Comparison of ENCODE assay signal across 7 cellular contexts in genomic region chr22:50206599-50206998, GRCh38. TPM values are rescaled to one million over a fixed set of nuclear protein-coding genes. Genes with fewer than 3 reads are reported as not detected.
DNase-seq lines count a peak whose midpoint lies in the region; ATAC-seq and TF ChIP-seq lines count a peak whose summit lies in the region.
"Had no signal": no experiment of that assay in that cellular context is flagged by ENCODE, and none has a peak within 500 bp of the region (broad histone marks: within the 10 kb centered on the region; RNA-seq: fewer than 3 reads in every experiment).

No MANE protein-coding gene starts in this region.

- TF ChIP-seq POLR2A in upper lobe of left lung (IDR thresholded peaks at IDR 0.05), result no peak

- no peak overlapping the region for H3K4me3 Mint-ChIP-seq in activated T-cell treated with anti-CD3 and anti-CD28 coated beads, Interleukin-2, amount 50 U/mL, for 24 hours

- H3K4me1 Mint-ChIP-seq in activated T-cell treated with anti-CD3 and anti-CD28 coated beads, Interleukin-2, amount 50 U/mL, for 24 hours (ENCODE audit: low read depth), result peaks cover 38% of the 10 kb centered on the region

- peak; percentile 22 to 77 for ATAC-seq in upper lobe of left lung (ENCODE audit: low FRiP score in 2 of 2)
- ATAC-seq in HG03457 (IDR thresholded peaks at IDR 0.05; ENCODE audit: unreplicated experiment), result no peak

- TF ChIP-seq EP300 in upper lobe of left lung (IDR thresholded peaks at IDR 0.05), result no peak

- peaks cover 24 to 63% (median 30%) of the 10 kb centered on the region in 4 donors for H3K4me1 ChIP-seq in upper lobe of left lung

- peak overlapping the region; percentile 44 for H3K27ac Mint-ChIP-seq in activated T-cell treated with anti-CD3 and anti-CD28 coated beads, Interleukin-2, amount 50 U/mL, for 24 hours

- H3K9me3 ChIP-seq in upper lobe of left lung, result no peaks in the 10 kb centered on the region

- peaks cover 80% of the 10 kb centered on the region for H3K36me3 Mint-ChIP-seq in activated T-cell treated with anti-CD3 and anti-CD28 coated beads, Interleukin-2, amount 50 U/mL, for 24 hours (ENCODE audit: low read depth)

- WGBS in upper lobe of left lung, 2 donors, result 41% methylated on average over 10 of the region's 10 CpGs; no CpG with 5 or more reads in 1 of the 2 donors

- H3K9me3 Mint-ChIP-seq in activated T-cell treated with anti-CD3 and anti-CD28 coated beads, Interleukin-2, amount 50 U/mL, for 24 hours, result no peaks in the 10 kb centered on the region

- peak in 5 of 6 experiments; percentile 25 to 70 (median 41) for TF ChIP-seq CTCF in upper lobe of left lung (IDR thresholded peaks at IDR 0.05)

- no peak overlapping the region for H3K4me3 ChIP-seq in upper lobe of left lung

- H3K36me3 ChIP-seq in upper lobe of left lung, result peaks cover 7 to 55% (median 42%) of the 10 kb centered on the region in 4 donors

- no peaks in the 10 kb centered on the region for H3K27me3 Mint-ChIP-seq in activated T-cell treated with anti-CD3 and anti-CD28 coated beads, Interleukin-2, amount 50 U/mL, for 24 hours

- peak; percentile 37 for DNase-seq in activated T-cell treated with anti-CD3 and anti-CD28 coated beads, Interleukin-2, amount 50 U/mL, for 24 hours
- no peak for DNase-seq in activated T-cell treated with anti-CD3 and anti-CD28 coated beads, Interleukin-2, amount 50 U/mL, for 1 hour
- peak; percentile 20 for DNase-seq in fibroblast of peridontal ligament (ENCODE audit: extremely low read depth)
- peak; percentile 82 to 89 for DNase-seq in upper lobe of left lung
- no peak for DNase-seq in effector CD8-positive, alpha-beta T cell (lab: John Stamatoyannopoulos, UW)
- DNase-seq: NCI-H446 had no signal

- H3K27me3 ChIP-seq in upper lobe of left lung, result no peaks in the 10 kb centered on the region

- peak overlapping the region in 1 of 4 donors; percentile 21 for H3K27ac ChIP-seq in upper lobe of left lung

RNA-seq across cellular contexts. Expression of gene SELENOO, which starts 5.8 kb away (rescaled TPM):
- total RNA-seq in upper lobe of left lung, result 100 to 1,000 TPM in 1 of 6 donors, 10 to 100 TPM in 5; 23.1 to 102 (median 28.9) TPM

RNA-seq across cellular contexts. Expression of gene TRABD, which starts 20.9 kb away (rescaled TPM):
- total RNA-seq in upper lobe of left lung, result 10 to 100 TPM; 32.9 to 88.0 (median 56.3) TPM

RNA-seq across cellular contexts. Expression of gene PANX2, which starts 36.1 kb away (rescaled TPM):
- 10 to 100 TPM in 3 of 6 donors, 1 to 10 TPM in 3; 1.9 to 16.8 (median 7.1) TPM for total RNA-seq in upper lobe of left lung

RNA-seq across cellular contexts. Expression of gene TUBGCP6, which starts 38.2 kb away (rescaled TPM):
- 100 to 1,000 TPM in 2 of 6 donors, 10 to 100 TPM in 4; 43.2 to 216 (median 52.4) TPM for total RNA-seq in upper lobe of left lung

RNA-seq across cellular contexts. Expression of gene HDAC10, which starts 44.5 kb away (rescaled TPM):
- 100 to 1,000 TPM in 1 of 6 donors, 10 to 100 TPM in 5; 33.0 to 202 (median 53.1) TPM for total RNA-seq in upper lobe of left lung

Comparison
In these comparisons a context has a peak if more than half of its experiments do, and no peak if none do; other contexts are left out.
1. DNase-seq: peak in activated T-cell treated with anti-CD3 and anti-CD28 coated beads, Interleukin-2, amount 50 U/mL, for 24 hours (single experiment), fibroblast of peridontal ligament (single experiment) and upper lobe of left lung (2 of 2); none in activated T-cell treated with anti-CD3 and anti-CD28 coated beads, Interleukin-2, amount 50 U/mL, for 1 hour (single experiment) and effector CD8-positive, alpha-beta T cell (single experiment).